1 cellular context compared by ENCODE assay signal in genomic region chr16:49575352-49576172, GRCh38.
TF ChIP-seq lines count a peak whose summit lies in the region.

No MANE protein-coding gene starts in this region.

TF ChIP-seq in GM23338, 12 proteins besides CTCF, POLR2A, EP300 and RAD21 (continued from another document):
- TF ChIP-seq REST (IDR thresholded peaks at IDR 0.05; ENCODE audit: unreplicated experiment) = no peak
